ENCODE assay signal across 16 cellular contexts in the genomic region with DNA sequence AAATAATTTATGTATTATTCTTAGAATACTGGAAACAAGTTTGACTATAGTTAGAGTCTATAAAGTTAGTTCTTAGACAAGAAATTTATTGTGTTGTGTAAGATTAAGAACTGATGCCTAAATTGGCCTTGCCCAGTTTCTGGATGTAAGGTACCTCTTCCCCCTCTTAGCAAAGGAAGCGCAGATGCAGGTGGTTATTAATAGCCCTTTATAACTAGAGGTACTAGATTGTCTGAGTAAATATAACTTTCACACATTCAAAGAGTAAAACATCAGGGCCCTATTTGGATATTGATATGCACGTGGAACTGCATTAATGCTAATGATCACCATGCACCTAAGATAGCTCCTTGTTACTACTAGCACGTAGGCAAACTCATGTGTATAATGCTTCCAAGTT.
DNase-seq lines count a peak whose midpoint lies in the region; ATAC-seq lines count a peak whose summit lies in the region.
"Had no signal": no experiment of that assay in that cellular context is flagged by ENCODE, and none has a peak within 500 bp of the region (broad histone marks: within the 10 kb centered on the region; RNA-seq: fewer than 3 reads in every experiment).

No MANE protein-coding gene starts in this region.

- intact Hi-C loops in left ventricle myocardium superior (cut with micrococcal nuclease) = no loop called here
- intact Hi-C loops in left cardiac atrium (cut with DNase I) = no loop called here

- ATAC-seq in left ventricle myocardium superior (peak; percentile 61), left cardiac atrium (no peak), GM21367 (IDR thresholded peaks at IDR 0.05; ENCODE audit: unreplicated experiment) (no peak)
- ATAC-seq: CD8-positive, alpha-beta T cell; GM12878 had no signal

- DNase-seq in NCI-H1105 treated with DMSO at 0.1 percent for 48 hours (lab: John Stamatoyannopoulos, UW) (peak; percentile 73), NCI-H1105 (lab: John Stamatoyannopoulos, UW) (no peak), left ventricle myocardium superior (no peak), left cardiac atrium (no peak), superior temporal gyrus (ENCODE audit: extremely low spot score) (peak; percentile 24)
- DNase-seq: Caco-2; CD4-positive, CD25-positive, alpha-beta regulatory T cell; CD8-positive, alpha-beta T cell; DMS 273 treated with DMSO at 0.1 percent for 48 hours; DMS79; EL; GDM1; GOT3; HFFc6 had no signal

Comparison
In these comparisons a context has a peak if more than half of its experiments do, and no peak if none do; other contexts are left out.
1. DNase-seq: peak in NCI-H1105 treated with DMSO at 0.1 percent for 48 hours (single experiment) and superior temporal gyrus (single experiment); none in NCI-H1105 (single experiment), left ventricle myocardium superior (single experiment) and left cardiac atrium (single experiment).